ENCODE assay signal across 8 cellular contexts in genomic region chr5:156326718-156327259, GRCh38. TPM values are rescaled to one million over a fixed set of nuclear protein-coding genes. Genes with fewer than 3 reads are reported as not detected.
A peak's percentile ranks its signal among the peaks of the same experiment; 100 is the strongest.
DNase-seq lines count a peak whose midpoint lies in the region; ATAC-seq, FAIRE-seq and TF ChIP-seq lines count a peak whose summit lies in the region.

TSS of gene SGCD (plus strand) at chr5:156327164.

- TF ChIP-seq CTCF in cardiac muscle cell (IDR thresholded peaks at IDR 0.05; ENCODE audit: low read depth, low read length), result peak; percentile 11

- H3K4me1 ChIP-seq in cardiac muscle cell (ENCODE audit: low read depth), result peaks cover 29% of the 10 kb centered on the region

- H3K4me3 ChIP-seq in cardiac muscle cell, result no peak within 1 kb of the TSS

- no peaks in the 10 kb centered on the region for H3K27me3 ChIP-seq in cardiac muscle cell

- peak within 1 kb of the TSS; percentile 69 for H3K27ac ChIP-seq in cardiac muscle cell

- H3K36me3 ChIP-seq in cardiac muscle cell, result no peaks in the 10 kb centered on the region

- DNase-seq in Ammon's horn (ENCODE audit: low spot score) (peak; percentile 85), amniotic stem cell (lab: John Stamatoyannopoulos, UW) (peak; percentile 74), cardiac muscle cell (ENCODE audit: low read depth in 1 of 2, low spot score in 1 of 2) (peak; percentile 46 to 89), pons (ENCODE audit: low spot score) (peak; percentile 80), NCI-H1930 (lab: John Stamatoyannopoulos, UW) (no peak), HTR-8/SVneo (ENCODE audit: insufficient read length, low spot score) (no peak)
- DNase-seq in NK-92 treated with Interleukin-12 subunit alpha and Interleukin-12 subunit beta, amount 100 ng/mL, for 24 hours (lab: John Stamatoyannopoulos, UW), result no peak

- H3K9me3 ChIP-seq in cardiac muscle cell (ENCODE audit: low read depth), result no peaks in the 10 kb centered on the region

- no peak for ATAC-seq in GM18519 (IDR thresholded peaks at IDR 0.05; ENCODE audit: low FRiP score, unreplicated experiment)

- no peak for FAIRE-seq in HTR-8/SVneo (lab: Jason Lieb, UNC)

RNA-seq across cellular contexts. Expression of gene SGCD, which starts in this region (rescaled TPM):
- 1.3 and 1.9 TPM in 2 replicates for total RNA-seq in cardiac muscle cell
- 0.77 TPM in 1 of 2 replicates, not detected in the other for polyA plus RNA-seq in cardiac muscle cell

Comparison
In these comparisons a context has a peak if more than half of its experiments do, and no peak if none do; other contexts are left out.
1. DNase-seq: peak in Ammon's horn (single experiment), amniotic stem cell (single experiment), cardiac muscle cell (2 of 2) and pons (single experiment); none in NK-92 treated with Interleukin-12 subunit alpha and Interleukin-12 subunit beta, amount 100 ng/mL, for 24 hours (single experiment), NCI-H1930 (0 of 2) and HTR-8/SVneo (single experiment).